In genomic region chr2:69449906-69450305, GRCh38 we compare ENCODE assay signal across 14 cellular contexts.
"Had no signal": no experiment of that assay in that cellular context is flagged by ENCODE, and none has a peak within 500 bp of the region (broad histone marks: within the 10 kb centered on the region; RNA-seq: fewer than 3 reads in every experiment).

No MANE protein-coding gene starts in this region.

- H3K27ac ChIP-seq: esophagus muscularis mucosa, gastrocnemius medialis, heart right ventricle, uterus had no signal

- DNase-seq: activated CD4-positive, alpha-beta T cell treated with anti-CD3 and anti-CD28 coated beads for 48 hours; activated CD8-positive, alpha-beta memory T cell treated with anti-CD3 and anti-CD28 coated beads for 24 hours; activated naive CD4-positive, alpha-beta T cell treated with Interleukin-2 at 50 U/mL for 16 hours; activated naive CD8-positive, alpha-beta T cell treated with anti-CD3 and anti-CD28 coated beads, Interleukin-2, amount 50 U/mL, for 24 hours; gastrocnemius medialis; heart right ventricle; left ventricle myocardium superior; mesenchymal stem cell; nephron progenitor cell; stimulated activated CD4-positive, alpha-beta T cell treated with anti-CD3 and anti-CD28 coated beads, Interleukin-4, amount 100 ng/mL, for 1 hour; stimulated activated naive CD8-positive, alpha-beta T cell treated with anti-CD3 and anti-CD28 coated beads, Interleukin-15, amount 100 ng/mL, for 72 hours; uterus had no signal

- H3K4me1 ChIP-seq: esophagus muscularis mucosa, gastrocnemius medialis, heart right ventricle, uterus had no signal

- H3K36me3 ChIP-seq: esophagus muscularis mucosa, gastrocnemius medialis, heart right ventricle, uterus had no signal

- H3K27ac Mint-ChIP-seq: activated naive CD8-positive, alpha-beta T cell treated with anti-CD3 and anti-CD28 coated beads, Interleukin-2, amount 50 U/mL, for 24 hours; brain; nephron progenitor cell; stimulated activated naive CD8-positive, alpha-beta T cell treated with anti-CD3 and anti-CD28 coated beads, Interleukin-15, amount 100 ng/mL, for 72 hours had no signal

- H3K4me3 Mint-ChIP-seq: activated naive CD8-positive, alpha-beta T cell treated with anti-CD3 and anti-CD28 coated beads, Interleukin-2, amount 50 U/mL, for 24 hours; brain; nephron progenitor cell; stimulated activated naive CD8-positive, alpha-beta T cell treated with anti-CD3 and anti-CD28 coated beads, Interleukin-15, amount 100 ng/mL, for 72 hours had no signal

- H3K27me3 Mint-ChIP-seq: activated naive CD8-positive, alpha-beta T cell treated with anti-CD3 and anti-CD28 coated beads, Interleukin-2, amount 50 U/mL, for 24 hours; stimulated activated naive CD8-positive, alpha-beta T cell treated with anti-CD3 and anti-CD28 coated beads, Interleukin-15, amount 100 ng/mL, for 72 hours had no signal

- H3K4me1 Mint-ChIP-seq: nephron progenitor cell had no signal

- H3K9me3 ChIP-seq: esophagus muscularis mucosa, gastrocnemius medialis, heart right ventricle, uterus had no signal

- H3K36me3 Mint-ChIP-seq: brain had no signal

- H3K4me3 ChIP-seq: esophagus muscularis mucosa, gastrocnemius medialis, heart right ventricle, uterus had no signal

- H3K9me3 Mint-ChIP-seq: activated naive CD8-positive, alpha-beta T cell treated with anti-CD3 and anti-CD28 coated beads, Interleukin-2, amount 50 U/mL, for 24 hours; brain; nephron progenitor cell; stimulated activated naive CD8-positive, alpha-beta T cell treated with anti-CD3 and anti-CD28 coated beads, Interleukin-15, amount 100 ng/mL, for 72 hours had no signal

- H3K27me3 ChIP-seq: esophagus muscularis mucosa, gastrocnemius medialis, heart right ventricle, uterus had no signal
